ENCODE assay signal across 8 cellular contexts in genomic region chr2:105038383-105039061, GRCh38. TPM values are rescaled to one million over a fixed set of nuclear protein-coding genes. Genes with fewer than 3 reads are reported as not detected.
A peak's percentile ranks its signal among the peaks of the same experiment; 100 is the strongest.
DNase-seq lines count a peak whose midpoint lies in the region; ATAC-seq, FAIRE-seq and TF ChIP-seq lines count a peak whose summit lies in the region.

No MANE protein-coding gene starts in this region.

- H3K4me3 Mint-ChIP-seq in astrocyte (ENCODE audit: unreplicated experiment) (peak overlapping the region; percentile 98), immature natural killer cell (peak overlapping the region; percentile 97 to 98 (median 97))
- H3K4me3 Mint-ChIP-seq in stimulated activated naive B cell treated with anti-CD40 and anti-IgM and Interleukin-4, amounts not matched to agents 10 μg/mL and 1 μg/mL and 100 μg/mL, for 72 hours: peak overlapping the region; percentile 97 to 98

- H3K27ac ChIP-seq in SK-N-SH (ENCODE audit: low read depth in 2 of 2, low read length in 1 of 2) (peak overlapping the region; percentile 46 to 83; a peak in 3 of 4 replicates), KOPT-K1 (ENCODE audit: low read depth, low read length, poor library complexity, severe bottlenecking) (peak overlapping the region; percentile 68), astrocyte (ENCODE audit: low read depth, low read length) (peak overlapping the region; percentile 80)

- peak overlapping the region; percentile 96 for H2AFZ ChIP-seq in SK-N-SH (ENCODE audit: low read depth)
- H2AFZ ChIP-seq in astrocyte (ENCODE audit: low read depth, low read length): peak overlapping the region; percentile 92

- no peaks in the 10 kb centered on the region; the same call in 1 of the 2 replicates for H3K9me2 ChIP-seq in SK-N-SH

- WGBS in SK-N-SH (ENCODE audit: low lambda C conversion rate): 4% methylated on average over 17 of the region's 17 CpGs

- H3K27me3 Mint-ChIP-seq in astrocyte (ENCODE audit: low read depth, unreplicated experiment): no peaks in the 10 kb centered on the region
- H3K27me3 Mint-ChIP-seq in immature natural killer cell (ENCODE audit: low read depth in 3 of 3): peaks cover 2 to 4% (median 3%) of the 10 kb centered on the region in 3 donors
- no peaks in the 10 kb centered on the region for H3K27me3 Mint-ChIP-seq in stimulated activated naive B cell treated with anti-CD40 and anti-IgM and Interleukin-4, amounts not matched to agents 10 μg/mL and 1 μg/mL and 100 μg/mL, for 72 hours

- no peaks in the 10 kb centered on the region for H3K9me3 ChIP-seq in SK-N-SH
- H3K9me3 ChIP-seq in KOPT-K1 (ENCODE audit: insufficient read depth, low read length, poor library complexity, severe bottlenecking): no peaks in the 10 kb centered on the region
- H3K9me3 ChIP-seq in astrocyte (ENCODE audit: insufficient read depth, low read depth, low read length): no peaks in the 10 kb centered on the region

- TF ChIP-seq EP300 in SK-N-SH (IDR thresholded peaks at IDR 0.05; ENCODE audit: borderline replicate concordance in 1 of 2, low read depth in 1 of 2, low read length in 1 of 2): no peak

- no peaks in the 10 kb centered on the region for H3K36me3 Mint-ChIP-seq in astrocyte (ENCODE audit: low read depth, unreplicated experiment)
- no peaks in the 10 kb centered on the region for H3K36me3 Mint-ChIP-seq in immature natural killer cell
- peaks cover 1 to 3% of the 10 kb centered on the region in 2 donors for H3K36me3 Mint-ChIP-seq in stimulated activated naive B cell treated with anti-CD40 and anti-IgM and Interleukin-4, amounts not matched to agents 10 μg/mL and 1 μg/mL and 100 μg/mL, for 72 hours

- DNase-seq in SK-N-SH (peak; percentile 4), astrocyte (ENCODE audit: low read depth) (no peak), immature natural killer cell (no peak), T1000 (lab: John Stamatoyannopoulos, UW) (no peak)
- no peak for DNase-seq in stimulated activated naive B cell treated with anti-CD40 and anti-IgM and Interleukin-4, amounts not matched to agents 10 μg/mL and 1 μg/mL and 100 μg/mL, for 72 hours

- POLR2A ChIA-PET in SK-N-SH (lab: Yijun Ruan, JAX): interaction anchor here (0.7 to 1.1 kb wide), 3 partner anchors 12 to 659 kb away, joined by 3 read pairs; no protein-coding TSS in a partner anchor

- peaks cover 35% of the 10 kb centered on the region for H3K79me2 ChIP-seq in SK-N-SH (ENCODE audit: insufficient read depth)
- H3K79me2 ChIP-seq in astrocyte (ENCODE audit: insufficient read depth, low read length): peaks cover 51% of the 10 kb centered on the region

- H4K20me1 ChIP-seq in SK-N-SH (ENCODE audit: insufficient read depth) (no peaks in the 10 kb centered on the region), astrocyte (ENCODE audit: insufficient read depth, low read length) (peaks cover 12% of the 10 kb centered on the region)

- no peak for TF ChIP-seq RAD21 in SK-N-SH (IDR thresholded peaks at IDR 0.05; ENCODE audit: low read length)

- H3K9me3 Mint-ChIP-seq in astrocyte (ENCODE audit: unreplicated experiment) (no peaks in the 10 kb centered on the region), immature natural killer cell (no peaks in the 10 kb centered on the region)
- H3K9me3 Mint-ChIP-seq in stimulated activated naive B cell treated with anti-CD40 and anti-IgM and Interleukin-4, amounts not matched to agents 10 μg/mL and 1 μg/mL and 100 μg/mL, for 72 hours: no peaks in the 10 kb centered on the region

- H3K27me3 ChIP-seq in SK-N-SH (ENCODE audit: insufficient read depth) (no peaks in the 10 kb centered on the region), astrocyte (ENCODE audit: insufficient read depth, low read length) (no peaks in the 10 kb centered on the region)

- H3K9ac ChIP-seq in SK-N-SH (peak overlapping the region; percentile 90), astrocyte (ENCODE audit: low read length) (peak overlapping the region; percentile 94)

- ATAC-seq in SK-N-SH treated with all-trans-retinoic acid at 6 μM for 48 hours: no peak
- no peak for ATAC-seq in stimulated activated naive B cell treated with anti-CD40 and anti-IgM and Interleukin-4, amounts not matched to agents 10 μg/mL and 1 μg/mL and 100 μg/mL, for 72 hours (replicated peaks)
- no peak for ATAC-seq in HG03378 (IDR thresholded peaks at IDR 0.05; ENCODE audit: unreplicated experiment)

- H3K27ac Mint-ChIP-seq in astrocyte (ENCODE audit: unreplicated experiment) (peak overlapping the region; percentile 91), immature natural killer cell (peak overlapping the region; percentile 96 to 99 (median 96))
- H3K27ac Mint-ChIP-seq in stimulated activated naive B cell treated with anti-CD40 and anti-IgM and Interleukin-4, amounts not matched to agents 10 μg/mL and 1 μg/mL and 100 μg/mL, for 72 hours: peak overlapping the region; percentile 96

- CTCF ChIA-PET in SK-N-SH (lab: Yijun Ruan, JAX): no interaction called here

- peaks cover 0 to 10% of the 10 kb centered on the region in 2 experiments; a peak in 2 of 4 replicates for H3K4me1 ChIP-seq in SK-N-SH (ENCODE audit: control insufficient read depth in 1 of 2, insufficient read depth in 2 of 2, low read depth in 1 of 2, low read length in 1 of 2)
- peaks cover 12% of the 10 kb centered on the region for H3K4me1 ChIP-seq in astrocyte (ENCODE audit: insufficient read depth, low read length)

- TF ChIP-seq CTCF in SK-N-SH (IDR thresholded peaks at IDR 0.05) (no peak), astrocyte (IDR thresholded peaks at IDR 0.05; ENCODE audit: insufficient read depth, low read depth, low read length) (no peak)

- H3K4me2 ChIP-seq in SK-N-SH (peak overlapping the region; percentile 84), astrocyte (ENCODE audit: low read length) (peak overlapping the region; percentile 85)

- no peaks in the 10 kb centered on the region for H3F3A ChIP-seq in SK-N-SH (replicated peaks; ENCODE audit: insufficient read depth)

- H3K4me3 ChIP-seq in SK-N-SH (ENCODE audit: low read depth in 2 of 2, low read length in 1 of 2): peak overlapping the region; percentile 87 to 97
- H3K4me3 ChIP-seq in astrocyte (ENCODE audit: insufficient read depth, low read depth, low read length): peak overlapping the region; percentile 90

- FAIRE-seq in astrocyte (lab: Jason Lieb, UNC): no peak

- H3K4me1 Mint-ChIP-seq in astrocyte (ENCODE audit: low read depth, unreplicated experiment) (peaks cover 6% of the 10 kb centered on the region), immature natural killer cell (peaks cover 38 to 59% of the 10 kb centered on the region in 2 donors)
- H3K4me1 Mint-ChIP-seq in stimulated activated naive B cell treated with anti-CD40 and anti-IgM and Interleukin-4, amounts not matched to agents 10 μg/mL and 1 μg/mL and 100 μg/mL, for 72 hours: peaks cover 19 to 37% of the 10 kb centered on the region in 2 donors

- H3K36me3 ChIP-seq in SK-N-SH (replicated peaks in 1 of 2; ENCODE audit: control insufficient read depth in 1 of 2, insufficient read depth in 2 of 2, low read length in 1 of 2) (peaks cover 0 to 6% of the 10 kb centered on the region in 2 experiments), KOPT-K1 (ENCODE audit: insufficient read depth, low read length) (no peaks in the 10 kb centered on the region), astrocyte (ENCODE audit: insufficient read depth, low read length) (no peaks in the 10 kb centered on the region)

TF ChIP-seq in SK-N-SH, 30 proteins besides CTCF, POLR2A, EP300 and RAD21 (continues in another document):
- no peak for TF ChIP-seq CHD2 (IDR thresholded peaks at IDR 0.05; ENCODE audit: low read length, partially characterized antibody)
- no peak for TF ChIP-seq ELF1 (IDR thresholded peaks at IDR 0.05)
- TF ChIP-seq RCOR1 (IDR thresholded peaks at IDR 0.05; ENCODE audit: low read length): no peak
- no peak for TF ChIP-seq FOXM1 (IDR thresholded peaks at IDR 0.05; ENCODE audit: low read depth)
- TF ChIP-seq MXI1 (IDR thresholded peaks at IDR 0.05; ENCODE audit: low read depth, low read length): no peak
- TF ChIP-seq TAF1 (IDR thresholded peaks at IDR 0.05; ENCODE audit: borderline replicate concordance, low read depth, low read length): no peak
- TF ChIP-seq MAX (IDR thresholded peaks at IDR 0.05; ENCODE audit: low read depth): no peak
- TF ChIP-seq RXRA (IDR thresholded peaks at IDR 0.05; ENCODE audit: borderline replicate concordance, low read depth): no peak
- TF ChIP-seq NFIC (IDR thresholded peaks at IDR 0.05; ENCODE audit: borderline replicate concordance): no peak

TF ChIP-seq in SK-N-SH treated with all-trans-retinoic acid at 6 μM for 48 hours, 23 proteins besides CTCF, POLR2A, EP300 and RAD21 (continues in another document):
- no peak for TF ChIP-seq SNAI2 (CRISPR knock-in tag; IDR thresholded peaks at IDR 0.05)
- TF ChIP-seq ISL1 (CRISPR knock-in tag; IDR thresholded peaks at IDR 0.05): no peak
- no peak for TF ChIP-seq PATZ1 (CRISPR knock-in tag; IDR thresholded peaks at IDR 0.05; ENCODE audit: borderline replicate concordance)
- no peak for TF ChIP-seq ZNF70 (CRISPR knock-in tag; IDR thresholded peaks at IDR 0.05)
- no peak for TF ChIP-seq PPARA (CRISPR knock-in tag; IDR thresholded peaks at IDR 0.05; ENCODE audit: borderline replicate concordance)
- no peak for TF ChIP-seq ZFP3 (CRISPR knock-in tag; IDR thresholded peaks at IDR 0.05)

RNA-seq across cellular contexts. Expression of gene MRPS9, which starts 0.7 kb away (rescaled TPM):
- polyA plus RNA-seq in SK-N-SH (2012; rRNA removed): 27.9 and 31.8 TPM in 2 replicates
- 28.1 and 33.0 TPM in 2 replicates for polyA plus RNA-seq in SK-N-SH (2012; cell fraction: cytosol; rRNA removed)
- 47.6 and 70.0 TPM in 2 replicates for polyA plus RNA-seq in SK-N-SH (2012; cell fraction: nucleus; rRNA removed)
- 28.6 and 32.3 TPM in 2 replicates for total RNA-seq in astrocyte
- 10 to 100 TPM; 17.1 to 32.0 (median 20.2) TPM for polyA plus RNA-seq in immature natural killer cell
